26 cellular contexts compared by ENCODE assay signal in the genomic region with DNA sequence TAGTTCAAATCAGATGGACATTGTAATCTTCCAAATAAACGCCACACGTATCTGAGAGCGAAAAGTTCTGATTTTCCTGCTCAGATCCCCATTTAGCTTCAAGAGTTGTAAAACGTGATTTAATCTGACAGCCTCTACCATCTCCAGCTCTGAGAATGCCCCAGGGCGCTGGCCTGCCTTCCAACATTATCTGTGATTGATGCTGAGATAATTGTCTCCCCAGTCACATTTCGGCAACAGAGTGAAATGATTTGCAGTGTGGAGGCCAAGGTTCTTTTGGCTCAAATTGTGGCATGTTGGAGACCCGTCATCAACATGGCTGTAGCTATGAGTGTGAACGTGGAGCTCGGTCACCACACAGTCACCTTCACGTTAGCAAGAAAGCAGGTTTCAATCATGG.
"Had no signal": no experiment of that assay in that cellular context is flagged by ENCODE, and none has a peak within 500 bp of the region (broad histone marks: within the 10 kb centered on the region; RNA-seq: fewer than 3 reads in every experiment).

No MANE protein-coding gene starts in this region.

- H3K4me3 Mint-ChIP-seq: activated CD4-positive, alpha-beta T cell treated with anti-CD3 and anti-CD28 coated beads, Interleukin-2, amount 10 ng/mL, durations not matched to agents 7 days and 5 days; activated CD8-positive, alpha-beta T cell treated with anti-CD3 and anti-CD28 coated beads for 36 hours; activated naive CD8-positive, alpha-beta T cell; central memory CD8-positive, alpha-beta T cell; nephron; WTC11 had no signal

- H3K27ac Mint-ChIP-seq: activated CD4-positive, alpha-beta T cell treated with anti-CD3 and anti-CD28 coated beads, Interleukin-2, amount 10 ng/mL, durations not matched to agents 7 days and 5 days; activated CD8-positive, alpha-beta T cell treated with anti-CD3 and anti-CD28 coated beads for 36 hours; activated naive CD8-positive, alpha-beta T cell; activated T-helper 2 cell treated with anti-CD3 and anti-CD28 coated beads, Interferon-gamma antibody, Interleukin-2, Interleukin-4, amounts not matched to agents 10 μg/mL and 5 μg/mL and 100 μg/mL, durations not matched to agents 14 hours and 24 hours and 36 hours; nephron; progenitor cell of endocrine pancreas; WTC11 had no signal

- H3K4me1 Mint-ChIP-seq: activated CD4-positive, alpha-beta T cell treated with anti-CD3 and anti-CD28 coated beads, Interleukin-2, amount 10 ng/mL, durations not matched to agents 7 days and 5 days; central memory CD8-positive, alpha-beta T cell; nephron had no signal

- H3K4me1 ChIP-seq: colonic mucosa, gastrocnemius medialis, left lung, tibial nerve had no signal

- ATAC-seq: activated CD8-positive, alpha-beta T cell treated with anti-CD3 and anti-CD28 coated beads for 36 hours; gastrocnemius medialis; left lung; WTC11 had no signal

- FAIRE-seq: keratinocyte had no signal

- DNase-seq: activated CD4-positive, alpha-beta T cell treated with anti-CD3 and anti-CD28 coated beads for 1 hour; activated CD4-positive, alpha-beta T cell treated with anti-CD3 and anti-CD28 coated beads, Interleukin-2, amount 10 ng/mL, durations not matched to agents 7 days and 5 days; activated CD8-positive, alpha-beta T cell treated with anti-CD3 and anti-CD28 coated beads for 36 hours; activated T-cell treated with anti-CD3 and anti-CD28 coated beads, Interleukin-2, amount 50 U/mL, for 48 hours; anterior cingulate cortex; colonic mucosa; effector CD8-positive, alpha-beta T cell; gastrocnemius medialis; glutamatergic neuron; mesendoderm; stimulated activated CD4-positive, alpha-beta T cell treated with anti-CD3 and anti-CD28 coated beads, Interleukin-15, amount 100 ng/mL, for 24 hours; stimulated activated naive CD4-positive, alpha-beta T cell; T-helper 2 cell had no signal

- H3K4me2 ChIP-seq: smooth muscle cell had no signal

- H3K9me3 Mint-ChIP-seq: activated CD4-positive, alpha-beta T cell treated with anti-CD3 and anti-CD28 coated beads, Interleukin-2, amount 10 ng/mL, durations not matched to agents 7 days and 5 days; activated CD8-positive, alpha-beta T cell treated with anti-CD3 and anti-CD28 coated beads for 36 hours; activated T-helper 2 cell treated with anti-CD3 and anti-CD28 coated beads, Interferon-gamma antibody, Interleukin-2, Interleukin-4, amounts not matched to agents 10 μg/mL and 5 μg/mL and 100 μg/mL, durations not matched to agents 14 hours and 24 hours and 36 hours had no signal

- H3K4me3 ChIP-seq: colonic mucosa, gastrocnemius medialis, left lung, lung, ovary, smooth muscle cell, tibial nerve had no signal

- H3K27me3 Mint-ChIP-seq: activated CD4-positive, alpha-beta T cell treated with anti-CD3 and anti-CD28 coated beads, Interleukin-2, amount 10 ng/mL, durations not matched to agents 7 days and 5 days; activated CD8-positive, alpha-beta T cell treated with anti-CD3 and anti-CD28 coated beads for 36 hours; activated naive CD8-positive, alpha-beta T cell; central memory CD8-positive, alpha-beta T cell; progenitor cell of endocrine pancreas had no signal

- H3K27ac ChIP-seq: colonic mucosa, gastrocnemius medialis, left lung, neutrophil, ovary, tibial nerve had no signal

- H3K27me3 ChIP-seq: colonic mucosa, gastrocnemius medialis, neutrophil, ovary, tibial nerve had no signal

- H3K9me3 ChIP-seq: colonic mucosa, gastrocnemius medialis, left lung, neutrophil, ovary had no signal

- H3K36me3 ChIP-seq: colonic mucosa, gastrocnemius medialis, left lung, neutrophil, ovary, tibial nerve had no signal
